In the genomic region with DNA sequence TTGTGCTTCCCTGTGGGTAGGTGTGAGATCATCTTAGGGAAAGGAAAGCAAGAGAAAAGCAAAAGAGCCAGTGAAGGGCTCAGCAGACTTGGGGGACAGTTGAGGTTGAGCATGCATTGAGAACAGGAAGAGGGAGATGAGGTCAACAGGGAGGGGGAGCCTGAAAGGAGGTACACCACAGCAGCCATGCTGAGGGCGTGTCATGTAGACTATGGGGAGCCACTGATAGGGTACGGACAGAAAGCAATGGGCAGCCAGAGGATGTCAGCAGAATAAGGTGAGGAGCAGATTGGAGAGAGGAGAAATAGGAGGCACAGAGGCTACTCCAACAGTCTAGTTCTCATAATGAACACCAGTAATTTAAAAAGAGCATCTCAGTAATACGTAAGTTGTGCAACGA, we compare ENCODE assay signal across 26 cellular contexts.
"Had no signal": no experiment of that assay in that cellular context is flagged by ENCODE, and none has a peak within 500 bp of the region (broad histone marks: within the 10 kb centered on the region; RNA-seq: fewer than 3 reads in every experiment).

No MANE protein-coding gene starts in this region.

- H3K27ac ChIP-seq: neutrophil, pancreas, psoas muscle, right lobe of liver, sigmoid colon, stomach, thoracic aorta, thyroid gland, tibial nerve, upper lobe of left lung, vagina had no signal

- H3K9me3 ChIP-seq: neutrophil, pancreas, thyroid gland, vagina had no signal

- H3K4me3 ChIP-seq: pancreas, psoas muscle, right lobe of liver, sigmoid colon, stomach, thoracic aorta, thyroid gland, tibial nerve, upper lobe of left lung, vagina had no signal

- H3K27me3 ChIP-seq: neutrophil, pancreas, right lobe of liver, sigmoid colon, stomach, thyroid gland, tibial nerve, upper lobe of left lung, vagina had no signal

- FAIRE-seq: pancreas, small intestine, urothelium cell line had no signal

- ATAC-seq: naive thymus-derived CD8-positive, alpha-beta T cell; natural killer cell treated with Interleukin-12 subunit alpha and Interleukin-12 subunit beta and Interleukin-15 and Interleukin-18, amount 100 ng/mL, for 72 hours; pancreas; psoas muscle; right cardiac atrium; right lobe of liver; stimulated activated effector memory CD8-positive, alpha-beta T cell treated with anti-CD3 and anti-CD28 coated beads, Interleukin-12 subunit alpha, Interleukin-12 subunit beta, amount 100 ng/mL, for 72 hours; stimulated activated naive B cell treated with anti-CD40 and anti-IgM and Interleukin-4, amounts not matched to agents 10 μg/mL and 1 μg/mL and 100 μg/mL, for 72 hours had no signal

- DNase-seq: naive thymus-derived CD8-positive, alpha-beta T cell; nephron progenitor cell; nucleus accumbens; pancreas; psoas muscle; right cardiac atrium; right lobe of liver; sigmoid colon; small intestine; stimulated activated CD4-positive, alpha-beta T cell treated with anti-CD3 and anti-CD28 coated beads, Interleukin-15, amount 100 ng/mL, for 24 hours; stimulated activated CD4-positive, alpha-beta T cell treated with anti-CD3 and anti-CD28 coated beads, Interleukin-2, amount 100 ng/mL, for 24 hours; stimulated activated CD4-positive, alpha-beta T cell treated with anti-CD3 and anti-CD28 coated beads, Interleukin-2, amount 100 ng/mL, for 48 hours; stimulated activated CD4-positive, alpha-beta T cell treated with anti-CD3 and anti-CD28 coated beads, Interleukin-4, amount 100 ng/mL, for 24 hours; stimulated activated naive B cell treated with anti-CD40 and anti-IgM and Interleukin-4, amounts not matched to agents 10 μg/mL and 1 μg/mL and 100 μg/mL, for 72 hours; stimulated activated naive CD4-positive, alpha-beta T cell treated with Interleukin-2 at 50 U/mL for 16 hours; stomach; thyroid gland; trophoblast cell; upper lobe of left lung had no signal

- H3K4me1 ChIP-seq: pancreas, psoas muscle, right lobe of liver, sigmoid colon, stomach, thyroid gland, tibial nerve, upper lobe of left lung, vagina had no signal

- H3K36me3 ChIP-seq: neutrophil, pancreas, right lobe of liver, sigmoid colon, stomach, thoracic aorta, thyroid gland, tibial nerve, upper lobe of left lung, vagina had no signal
